Comparison of ENCODE assay signal across 10 cellular contexts in the genomic region with DNA sequence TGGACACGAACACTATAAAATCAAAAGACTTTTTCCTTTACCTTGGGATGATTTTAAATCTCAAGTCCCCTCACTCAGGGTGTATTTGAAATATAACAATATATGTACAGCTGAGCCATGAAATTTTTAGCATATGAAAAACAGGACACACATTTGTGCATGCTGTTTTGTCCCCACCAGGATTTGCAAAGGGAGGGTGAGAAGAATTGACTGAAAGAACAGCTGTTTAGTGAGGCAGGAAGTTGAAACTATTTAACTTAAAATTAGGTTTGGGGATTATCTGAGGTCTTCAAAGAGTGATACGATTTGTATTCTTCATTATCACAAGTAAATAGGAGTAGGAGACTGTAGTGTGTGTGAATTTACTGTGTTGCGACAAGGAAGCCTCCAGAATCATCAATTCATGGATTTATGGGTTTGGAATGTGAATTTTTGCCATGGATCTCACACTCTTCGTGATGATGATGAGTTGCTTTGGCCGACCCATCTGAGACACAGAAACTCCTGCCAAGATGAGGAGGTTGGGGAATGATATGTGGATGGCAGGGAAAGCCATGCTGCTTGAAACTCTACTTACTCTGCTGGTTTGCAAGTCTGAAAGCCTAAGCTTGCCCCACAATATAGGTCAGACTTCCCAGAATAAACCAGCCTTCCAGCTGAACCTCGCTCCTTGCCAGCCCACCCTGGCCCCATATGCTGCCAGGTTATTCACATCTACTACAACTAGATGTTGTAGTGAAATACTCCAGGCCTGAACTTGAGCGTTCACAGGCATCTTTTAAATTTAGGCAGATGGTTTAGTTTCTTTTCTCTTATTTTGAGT. TPM values are rescaled to one million over a fixed set of nuclear protein-coding genes. Genes with fewer than 3 reads are reported as not detected.
DNase-seq lines count a peak whose midpoint lies in the region; ATAC-seq and TF ChIP-seq lines count a peak whose summit lies in the region.
"Had no signal": no experiment of that assay in that cellular context is flagged by ENCODE, and none has a peak within 500 bp of the region (broad histone marks: within the 10 kb centered on the region; RNA-seq: fewer than 3 reads in every experiment).

No MANE protein-coding gene starts in this region.

- 79% methylated on average over 7 of the region's 7 CpGs for WGBS in esophagus muscularis mucosa
- WGBS in neuronal stem cell (ENCODE audit: extremely low coverage in 2 of 2, insufficient read length in 2 of 2, insufficient replicate concordance in 1 of 2), 2 donors, result no CpG with 5 or more reads among the region's 7 CpGs

- TF ChIP-seq EP300 in esophagus muscularis mucosa (IDR thresholded peaks at IDR 0.05), result no peak

- H2AFZ ChIP-seq in neuronal stem cell (ENCODE audit: low read length), result peak overlapping the region; percentile 7

- H3K27ac ChIP-seq in esophagus muscularis mucosa (replicated peaks in 1 of 4), result no peak overlapping the region
- no peak overlapping the region for H3K27ac ChIP-seq in neuronal stem cell (replicated peaks; ENCODE audit: low read length)

- H3K4ac ChIP-seq in neuronal stem cell (ENCODE audit: low read length), result no peak overlapping the region

- no peak overlapping the region for H3K4me3 Mint-ChIP-seq in activated T-helper 17 cell treated with anti-CD3 and anti-CD28 coated beads, Interleukin-2, amount 50 U/mL, for 72 hours

- H3K36me3 ChIP-seq in esophagus muscularis mucosa (no peaks in the 10 kb centered on the region), neuronal stem cell (replicated peaks in 1 of 2; ENCODE audit: control insufficient read depth in 2 of 2, insufficient read depth in 2 of 2, low read length in 2 of 2) (no peaks in the 10 kb centered on the region)

- H3K4me3 ChIP-seq in GM12865 (ENCODE audit: low read depth, low read length) (no peak overlapping the region), esophagus muscularis mucosa (no peak overlapping the region), neuronal stem cell (ENCODE audit: low read length in 2 of 2) (no peak overlapping the region)

- H3K9me3 ChIP-seq in esophagus muscularis mucosa (no peaks in the 10 kb centered on the region), neuronal stem cell (replicated peaks in 1 of 2; ENCODE audit: control insufficient read depth in 2 of 2, insufficient read depth in 1 of 2, low read depth in 1 of 2, low read length in 2 of 2) (no peaks in the 10 kb centered on the region)

- H3K4me1 Mint-ChIP-seq in activated T-helper 17 cell treated with anti-CD3 and anti-CD28 coated beads, Interleukin-2, amount 50 U/mL, for 72 hours, result no peaks in the 10 kb centered on the region

- no peaks in the 10 kb centered on the region for H3K79me1 ChIP-seq in neuronal stem cell (ENCODE audit: low read depth, low read length)

- H3K18ac ChIP-seq in neuronal stem cell (ENCODE audit: low read length), result no peak overlapping the region

- H3K4me2 ChIP-seq in neuronal stem cell (ENCODE audit: insufficient read depth, low read length, poor library complexity, severe bottlenecking), result no peak overlapping the region

- H3K27me3 ChIP-seq in esophagus muscularis mucosa (no peaks in the 10 kb centered on the region), neuronal stem cell (ENCODE audit: control insufficient read depth in 3 of 3, insufficient read depth in 3 of 3, low read depth in 1 of 3, low read length in 3 of 3) (no peaks in the 10 kb centered on the region)

- TF ChIP-seq CTCF in GM12865 (IDR thresholded peaks at IDR 0.05; ENCODE audit: insufficient read depth, low read depth, low read length, missing control alignments), result no peak
- no peak for TF ChIP-seq CTCF in esophagus muscularis mucosa (IDR thresholded peaks at IDR 0.05)

- no peak overlapping the region for H4K91ac ChIP-seq in neuronal stem cell (ENCODE audit: low read depth, low read length, poor library complexity)

- H3K9me3 Mint-ChIP-seq in activated T-helper 17 cell treated with anti-CD3 and anti-CD28 coated beads, Interleukin-2, amount 50 U/mL, for 72 hours, result peaks cover 3% of the 10 kb centered on the region

- no peak overlapping the region for H4K8ac ChIP-seq in neuronal stem cell (ENCODE audit: low read depth, low read length)

- H3K23ac ChIP-seq in neuronal stem cell (ENCODE audit: low read depth, low read length, poor library complexity), result no peak overlapping the region

- H3K4me1 ChIP-seq in esophagus muscularis mucosa (no peaks in the 10 kb centered on the region), neuronal stem cell (ENCODE audit: control insufficient read depth in 2 of 2, insufficient read depth in 1 of 2, low read depth in 1 of 2, low read length in 2 of 2) (peaks cover 4 to 14% of the 10 kb centered on the region in 2 donors)

- no peaks in the 10 kb centered on the region for H3K36me3 Mint-ChIP-seq in activated T-helper 17 cell treated with anti-CD3 and anti-CD28 coated beads, Interleukin-2, amount 50 U/mL, for 72 hours (ENCODE audit: low read depth)

- TF ChIP-seq POLR2A in esophagus muscularis mucosa (IDR thresholded peaks at IDR 0.05; ENCODE audit: low read depth), result no peak

- no peak overlapping the region for H3K9ac ChIP-seq in neuronal stem cell (ENCODE audit: low read depth, low read length, poor library complexity)

- H2BK5ac ChIP-seq in neuronal stem cell (ENCODE audit: low read length), result no peak overlapping the region

- H3K27me3 Mint-ChIP-seq in activated T-helper 17 cell treated with anti-CD3 and anti-CD28 coated beads, Interleukin-2, amount 50 U/mL, for 72 hours, result peaks cover 7% of the 10 kb centered on the region

- intact Hi-C loops in esophagus muscularis mucosa (cut with DNase I), result no loop called here

- no peak for ATAC-seq in esophagus mucosa
- ATAC-seq in activated T-helper 17 cell treated with anti-CD3 and anti-CD28 coated beads, Interleukin-2, amount 50 U/mL, for 72 hours (replicated peaks), result no peak

- no peak overlapping the region for H3K27ac Mint-ChIP-seq in activated T-helper 17 cell treated with anti-CD3 and anti-CD28 coated beads, Interleukin-2, amount 50 U/mL, for 72 hours

- no peak overlapping the region for H2AK5ac ChIP-seq in neuronal stem cell (ENCODE audit: low read depth, low read length)

- H2BK15ac ChIP-seq in neuronal stem cell (ENCODE audit: low read length), result no peak overlapping the region

- DNase-seq in GM12865 (ENCODE audit: low read depth) (peak; percentile 23), LHCN-M2 (ENCODE audit: low read depth) (peak; percentile 48), esophagus muscularis mucosa (ENCODE audit: extremely low spot score) (peak; percentile 10), neuronal stem cell (ENCODE audit: low spot score) (no peak), amniotic stem cell (lab: John Stamatoyannopoulos, UW) (no peak)
- DNase-seq: Karpas-422, NCI-H524, SIG-M5 had no signal

- no peak overlapping the region for H3K14ac ChIP-seq in neuronal stem cell (ENCODE audit: low read length)

- peak overlapping the region; percentile 14 for H2BK12ac ChIP-seq in neuronal stem cell (ENCODE audit: low read length)

- H2BK120ac ChIP-seq in neuronal stem cell (ENCODE audit: low read depth, low read length), result no peak overlapping the region

RNA-seq across cellular contexts. Expression of gene SPATS2L, which starts 31.0 kb away (rescaled TPM):
- 236 and 275 TPM in 2 replicates for total RNA-seq in LHCN-M2 (2014; rRNA removed)
- 163 TPM for polyA plus RNA-seq in LHCN-M2 (2012)
- 100 to 1,000 TPM in 1 of 4 donors, 10 to 100 TPM in 3; 51.9 to 151 (median 78.9) TPM for total RNA-seq in esophagus muscularis mucosa
- polyA plus RNA-seq in neuronal stem cell (2013, experiment 1 of 2), result 34.9 TPM
- polyA plus RNA-seq in neuronal stem cell (2013, experiment 2 of 2), result 35.6 TPM
- total RNA-seq in esophagus mucosa, result 51.0 TPM
- 10 to 100 TPM in 1 of 2 donors, 1 to 10 TPM in 1; 9.7 to 54.4 TPM for total RNA-seq in activated T-helper 17 cell treated with anti-CD3 and anti-CD28 coated beads, Interleukin-2, amount 50 U/mL, for 72 hours

Comparison
In these comparisons a context has a peak if more than half of its experiments do, and no peak if none do; other contexts are left out.
1. DNase-seq: peak in GM12865 (single experiment), LHCN-M2 (single experiment) and esophagus muscularis mucosa (single experiment); none in neuronal stem cell (single experiment) and amniotic stem cell (single experiment).